22 cellular contexts compared by ENCODE assay signal in genomic region chr17:78572277-78573205, GRCh38. TPM values are rescaled to one million over a fixed set of nuclear protein-coding genes. Genes with fewer than 3 reads are reported as not detected.
DNase-seq lines count a peak whose midpoint lies in the region; ATAC-seq and TF ChIP-seq lines count a peak whose summit lies in the region.
"Had no signal": no experiment of that assay in that cellular context is flagged by ENCODE, and none has a peak within 500 bp of the region (broad histone marks: within the 10 kb centered on the region; RNA-seq: fewer than 3 reads in every experiment).

No MANE protein-coding gene starts in this region.

- H3K27ac Mint-ChIP-seq in T-helper 17 cell, result peak overlapping the region; percentile 24
- H3K27ac Mint-ChIP-seq: activated naive CD8-positive, alpha-beta T cell treated with anti-CD3 and anti-CD28 coated beads, Interleukin-2, amount 50 U/mL, for 24 hours; brain; CD8-positive, alpha-beta memory T cell; T-cell had no signal

- no peak overlapping the region for H3K4me3 Mint-ChIP-seq in T-helper 17 cell
- H3K4me3 Mint-ChIP-seq: activated naive CD8-positive, alpha-beta T cell treated with anti-CD3 and anti-CD28 coated beads, Interleukin-2, amount 50 U/mL, for 24 hours; brain; CD8-positive, alpha-beta memory T cell; T-cell had no signal

- TF ChIP-seq CTCF in BE2C (IDR thresholded peaks at IDR 0.05; ENCODE audit: low read depth, low read length), result no peak

- peaks cover 13% of the 10 kb centered on the region for H3K27me3 Mint-ChIP-seq in T-helper 17 cell

- ATAC-seq in T-helper 17 cell (no peak), HG03469 (IDR thresholded peaks at IDR 0.05; ENCODE audit: unreplicated experiment) (no peak), HG02759 (IDR thresholded peaks at IDR 0.05; ENCODE audit: unreplicated experiment) (no peak)
- ATAC-seq: activated naive CD8-positive, alpha-beta T cell treated with anti-CD3 and anti-CD28 coated beads, Interleukin-2, amount 50 U/mL, for 24 hours; T-cell had no signal

- H3K9me3 ChIP-seq in BE2C (no peaks in the 10 kb centered on the region), T-helper 17 cell (ENCODE audit: control insufficient read depth, low read length, poor library complexity, severe bottlenecking) (no peaks in the 10 kb centered on the region)
- H3K9me3 ChIP-seq: left ventricle myocardium inferior had no signal

- H3K36me3 Mint-ChIP-seq in T-helper 17 cell (ENCODE audit: low read depth), result no peaks in the 10 kb centered on the region
- H3K36me3 Mint-ChIP-seq: brain; CD8-positive, alpha-beta memory T cell; T-cell had no signal

- DNase-seq in BE2C (peak; percentile 69), H7 (peak; percentile 91), T-helper 17 cell (no peak), left kidney (ENCODE audit: low read depth, low spot score) (peak; percentile 55)
- DNase-seq in activated CD4-positive, alpha-beta T cell treated with anti-CD3 and anti-CD28 coated beads, Interleukin-2, amount 50 U/mL, for 1 hour, result no peak
- DNase-seq: activated CD4-positive, alpha-beta T cell treated with anti-CD3 and anti-CD28 coated beads, Interleukin-2, amount 50 U/mL, for 48 hours; activated effector memory CD4-positive, alpha-beta T cell treated with Interleukin-2 at 50 U/mL for 16 hours; activated naive CD8-positive, alpha-beta T cell treated with anti-CD3 and anti-CD28 coated beads, Interleukin-2, amount 50 U/mL, for 24 hours; CD8-positive, alpha-beta memory T cell; cortex of kidney; DMS79 treated with DMSO at 0.1 percent for 48 hours; HCEC 1CT; left ventricle myocardium inferior; NCI-H1105 treated with DMSO at 0.1 percent for 48 hours; NK-92 treated with Interleukin-12 subunit alpha and Interleukin-12 subunit beta, amount 100 ng/mL, for 24 hours; RPMI8226; stimulated activated naive CD4-positive, alpha-beta T cell treated with Interleukin-2 at 50 U/mL for 16 hours; T-cell had no signal

- no peak overlapping the region for H3K4me3 ChIP-seq in BE2C (ENCODE audit: low read depth, low read length)
- H3K4me3 ChIP-seq in H7 (ENCODE audit: insufficient read depth, low read depth, low read length), result no peak overlapping the region
- H3K4me3 ChIP-seq: left ventricle myocardium inferior, skin epidermis had no signal

- H3K4me1 ChIP-seq in BE2C, result peaks cover 7% of the 10 kb centered on the region; the same call in 1 of the 2 replicates

- H3K27me3 ChIP-seq in BE2C (no peaks in the 10 kb centered on the region), H7 (ENCODE audit: control insufficient read depth, insufficient read depth, low read length) (no peaks in the 10 kb centered on the region)

- no peaks in the 10 kb centered on the region for H3K36me3 ChIP-seq in BE2C
- no peaks in the 10 kb centered on the region for H3K36me3 ChIP-seq in H7 (replicated peaks; ENCODE audit: control insufficient read depth, insufficient read depth, low read length)
- H3K36me3 ChIP-seq: left ventricle myocardium inferior had no signal

- no peaks in the 10 kb centered on the region for H3K4me1 Mint-ChIP-seq in T-helper 17 cell
- H3K4me1 Mint-ChIP-seq: activated naive CD8-positive, alpha-beta T cell treated with anti-CD3 and anti-CD28 coated beads, Interleukin-2, amount 50 U/mL, for 24 hours; CD8-positive, alpha-beta memory T cell; T-cell had no signal

RNA-seq across cellular contexts. Expression of gene DNAH17, which starts 4.7 kb away (rescaled TPM):
- polyA plus RNA-seq in BE2C (2012; ENCODE audit: insufficient read depth, insufficient read length, low read depth), result 5.8 TPM
- total RNA-seq in H7 (2014; rRNA removed; shearing (Covaris generic)), result 0.59 and 0.87 TPM in 2 replicates
- under 1 TPM; 0.21 to 0.87 TPM for total RNA-seq in T-helper 17 cell
- total RNA-seq: left ventricle myocardium inferior had no signal
- polyA plus RNA-seq: CD8-positive, alpha-beta memory T cell had no signal

Comparison
In these comparisons a context has a peak if more than half of its experiments do, and no peak if none do; other contexts are left out.
1. DNase-seq: peak in BE2C (single experiment), H7 (single experiment) and left kidney (single experiment); none in T-helper 17 cell (0 of 3) and activated CD4-positive, alpha-beta T cell treated with anti-CD3 and anti-CD28 coated beads, Interleukin-2, amount 50 U/mL, for 1 hour (single experiment).